Comparison of ENCODE assay signal across 29 cellular contexts in the genomic region with DNA sequence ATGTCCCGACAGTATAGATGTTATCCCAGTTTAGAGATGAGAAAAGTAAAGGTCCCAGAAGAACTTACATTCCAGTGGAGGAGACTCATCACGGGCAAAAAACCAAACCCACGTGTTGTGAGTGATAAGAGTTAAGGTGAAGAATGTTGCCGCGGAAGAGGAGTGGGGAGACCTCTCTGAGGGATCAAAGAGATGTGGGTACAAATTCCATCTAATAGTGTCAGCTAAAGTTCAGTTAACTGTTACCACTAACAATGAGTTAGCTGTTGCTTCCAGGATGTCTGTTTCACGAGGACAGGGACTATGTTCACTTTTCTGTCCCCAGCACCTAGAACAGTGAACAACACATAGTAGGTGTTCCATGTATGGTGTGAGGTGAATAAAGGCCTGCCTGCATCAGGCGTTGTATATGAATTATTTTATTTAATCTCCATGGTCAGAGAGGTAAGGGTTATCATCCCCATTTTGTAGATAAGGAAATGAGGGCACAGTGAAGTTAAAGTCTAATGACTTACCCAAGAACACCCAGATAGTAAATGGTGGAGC. TPM values are rescaled to one million over a fixed set of nuclear protein-coding genes. Genes with fewer than 3 reads are reported as not detected.
DNase-seq lines count a peak whose midpoint lies in the region; ATAC-seq, FAIRE-seq and TF ChIP-seq lines count a peak whose summit lies in the region.
"Had no signal": no experiment of that assay in that cellular context is flagged by ENCODE, and none has a peak within 500 bp of the region (broad histone marks: within the 10 kb centered on the region; RNA-seq: fewer than 3 reads in every experiment).

No MANE protein-coding gene starts in this region.

- no peak overlapping the region for H3K27ac Mint-ChIP-seq in astrocyte (ENCODE audit: unreplicated experiment)
- H3K27ac Mint-ChIP-seq: CD4-positive, alpha-beta memory T cell; CD4-positive, CD25-positive, alpha-beta regulatory T cell; CD8-positive, alpha-beta memory T cell had no signal

- H3K27me3 ChIP-seq in HepG2 (ENCODE audit: control insufficient read depth in 1 of 2, insufficient read depth in 2 of 2, low read length in 2 of 2): no peaks in the 10 kb centered on the region; a peak in 2 of 5 replicates
- H3K27me3 ChIP-seq in right lobe of liver: no peaks in the 10 kb centered on the region
- no peaks in the 10 kb centered on the region for H3K27me3 ChIP-seq in astrocyte (ENCODE audit: insufficient read depth, low read length)
- H3K27me3 ChIP-seq: BE2C, BLaER1 had no signal

- H4K20me1 ChIP-seq in HepG2 (ENCODE audit: insufficient read depth, low read length): no peaks in the 10 kb centered on the region
- H4K20me1 ChIP-seq in astrocyte (ENCODE audit: insufficient read depth, low read length): no peaks in the 10 kb centered on the region
- H4K20me1 ChIP-seq: BLaER1 had no signal

- H3K79me2 ChIP-seq in HepG2 (ENCODE audit: insufficient read depth, low read length): no peaks in the 10 kb centered on the region
- H3K79me2 ChIP-seq in astrocyte (ENCODE audit: insufficient read depth, low read length): no peaks in the 10 kb centered on the region

- no TSS peak for BruUV-seq in HepG2 (replicated peaks; lab: Mats Ljungman, UMichigan)

- H3K4me3 ChIP-seq in HepG2 (replicated peaks in 1 of 3; ENCODE audit: insufficient read depth in 1 of 3, low read depth in 2 of 3, low read length in 3 of 3) (no peak overlapping the region), right lobe of liver (no peak overlapping the region), astrocyte (ENCODE audit: insufficient read depth, low read depth, low read length) (no peak overlapping the region)
- H3K4me3 ChIP-seq: BLaER1, GM12878 had no signal

- DNase-seq in HepG2 (ENCODE audit: low spot score) (peak; percentile 72), right lobe of liver (no peak), NCI-H226 (peak; percentile 5), astrocyte (ENCODE audit: low read depth) (peak; percentile 0), HEK293T (ENCODE audit: extremely low spot score) (no peak)
- no peak for DNase-seq in central memory CD4-positive, alpha-beta T cell
- DNase-seq: ACHN; BE2C; C1 segment of cervical spinal cord; CD4-positive, alpha-beta memory T cell; CD4-positive, CD25-positive, alpha-beta regulatory T cell; CD8-positive, alpha-beta memory T cell; COR-L47; DMS 273 treated with DMSO at 0.1 percent for 48 hours; DMS79; DND-41; EL; GDM1 had no signal

- no peaks in the 10 kb centered on the region for H3K36me3 ChIP-seq in HepG2 (replicated peaks in 1 of 2; ENCODE audit: control insufficient read depth in 1 of 2, insufficient read depth in 2 of 2, low read length in 2 of 2)
- no peaks in the 10 kb centered on the region for H3K36me3 ChIP-seq in right lobe of liver
- no peaks in the 10 kb centered on the region for H3K36me3 ChIP-seq in astrocyte (ENCODE audit: insufficient read depth, low read length)
- H3K36me3 ChIP-seq: BE2C, BLaER1 had no signal

- in situ Hi-C loops in HepG2 (cut with HindIII; ENCODE audit: extremely low pct_ligation_motif_present, low pct_unique_long_range_greater_than_20kb): no loop called here

- TF ChIP-seq POLR2A in HepG2 (IDR thresholded peaks at IDR 0.05; ENCODE audit: insufficient read depth in 1 of 2, low read depth in 2 of 2, low read length in 2 of 2) (no peak), right lobe of liver (IDR thresholded peaks at IDR 0.05) (no peak)

- intact Hi-C loops in HepG2 (cut with micrococcal nuclease; ENCODE audit: unreplicated experiment): no loop called here
- intact Hi-C loops in right lobe of liver (cut with DNase I): no loop called here

- H2AFZ ChIP-seq in HepG2 (ENCODE audit: low read length) (no peak overlapping the region), astrocyte (ENCODE audit: low read depth, low read length) (no peak overlapping the region)

- H3K4me1 Mint-ChIP-seq in astrocyte (ENCODE audit: low read depth, unreplicated experiment): no peaks in the 10 kb centered on the region
- H3K4me1 Mint-ChIP-seq: CD14-positive monocyte; CD4-positive, alpha-beta memory T cell; CD4-positive, CD25-positive, alpha-beta regulatory T cell; CD8-positive, alpha-beta memory T cell had no signal

- H3K9ac ChIP-seq in HepG2 (ENCODE audit: insufficient read depth, low read depth, low read length): no peak overlapping the region
- H3K9ac ChIP-seq in astrocyte (ENCODE audit: low read length): no peak overlapping the region
- H3K9ac ChIP-seq: BLaER1 had no signal

- TF ChIP-seq CTCF in HepG2 (CRISPR knock-in tag; IDR thresholded peaks at IDR 0.05): no peak
- TF ChIP-seq CTCF in right lobe of liver (IDR thresholded peaks at IDR 0.05): no peak
- no peak for TF ChIP-seq CTCF in astrocyte (IDR thresholded peaks at IDR 0.05; ENCODE audit: insufficient read depth, low read depth, low read length)

- H3K4me2 ChIP-seq in HepG2 (ENCODE audit: low read depth, low read length): no peak overlapping the region
- H3K4me2 ChIP-seq in astrocyte (ENCODE audit: low read length): no peak overlapping the region
- H3K4me2 ChIP-seq: BLaER1 had no signal

- WGBS in HepG2 (ENCODE audit: low lambda C conversion rate): 4% methylated on average over 7 of the region's 7 CpGs
- 60% methylated on average over 7 of the region's 7 CpGs for WGBS in right lobe of liver (ENCODE audit: insufficient coverage, low coverage, low lambda C conversion rate, missing lambda C conversion rate)

- H3K27ac ChIP-seq in HepG2 (ENCODE audit: extremely low read length, insufficient read depth, low read length) (no peak overlapping the region), right lobe of liver (no peak overlapping the region), astrocyte (ENCODE audit: low read depth, low read length) (no peak overlapping the region)
- H3K27ac ChIP-seq: 22Rv1, BLaER1 had no signal

- ATAC-seq in HepG2: peak; percentile 51
- no peak for ATAC-seq in right lobe of liver
- ATAC-seq: GM12878 had no signal

- no peaks in the 10 kb centered on the region for H3K9me3 Mint-ChIP-seq in astrocyte (ENCODE audit: unreplicated experiment)
- H3K9me3 Mint-ChIP-seq: CD8-positive, alpha-beta memory T cell had no signal

- CTCF ChIA-PET in HepG2 (lab: Yijun Ruan, JAX; ENCODE audit: low intra/inter-chr PET ratio, low total read pairs): no interaction called here
- CTCF ChIA-PET in HEK293T (lab: Yijun Ruan, JAX): no interaction called here

- no peak overlapping the region for H3K4me3 Mint-ChIP-seq in astrocyte (ENCODE audit: unreplicated experiment)
- H3K4me3 Mint-ChIP-seq: CD14-positive monocyte; CD4-positive, alpha-beta memory T cell; CD4-positive, CD25-positive, alpha-beta regulatory T cell; CD8-positive, alpha-beta memory T cell had no signal

- TF ChIP-seq RAD21 in HepG2 (CRISPR knock-in tag; IDR thresholded peaks at IDR 0.05): no peak

- POLR2A ChIA-PET in HepG2 (lab: Yijun Ruan, JAX) (no interaction called here), HEK293T (lab: Yijun Ruan, JAX) (no interaction called here)

- H3K9me3 ChIP-seq in HepG2 (ENCODE audit: low read length) (no peaks in the 10 kb centered on the region), right lobe of liver (no peaks in the 10 kb centered on the region), astrocyte (ENCODE audit: insufficient read depth, low read depth, low read length) (no peaks in the 10 kb centered on the region)
- H3K9me3 ChIP-seq: BE2C, BLaER1 had no signal

- H3K36me3 Mint-ChIP-seq in astrocyte (ENCODE audit: low read depth, unreplicated experiment): no peaks in the 10 kb centered on the region
- H3K36me3 Mint-ChIP-seq: CD14-positive monocyte; CD4-positive, CD25-positive, alpha-beta regulatory T cell had no signal

- TF ChIP-seq EP300 in HepG2 (IDR thresholded peaks at IDR 0.05; ENCODE audit: low read depth in 2 of 2, low read length in 2 of 2): peak in 1 of 2 experiments; percentile 16; a peak in 1 of 4 replicates
- no peak for TF ChIP-seq EP300 in HepG2 (CRISPR knock-in tag; IDR thresholded peaks at IDR 0.05; ENCODE audit: borderline replicate concordance)

- FAIRE-seq in HepG2 (lab: Jason Lieb, UNC) (peak; percentile 34), astrocyte (lab: Jason Lieb, UNC) (no peak)
- FAIRE-seq: A204.1, GM12878, GM12892, GM18507 had no signal

- peaks cover 26% of the 10 kb centered on the region for H3K4me1 ChIP-seq in HepG2 (ENCODE audit: insufficient read depth, low read length)
- no peaks in the 10 kb centered on the region for H3K4me1 ChIP-seq in right lobe of liver
- no peaks in the 10 kb centered on the region for H3K4me1 ChIP-seq in astrocyte (ENCODE audit: insufficient read depth, low read length)
- H3K4me1 ChIP-seq: BE2C, BLaER1 had no signal

- H3K27me3 Mint-ChIP-seq in astrocyte (ENCODE audit: low read depth, unreplicated experiment): peaks cover 32% of the 10 kb centered on the region
- H3K27me3 Mint-ChIP-seq: CD4-positive, CD25-positive, alpha-beta regulatory T cell had no signal

TF ChIP-seq in HepG2, 621 proteins besides CTCF, POLR2A, EP300 and RAD21 (continues in another document):
- peak; percentile 62 for TF ChIP-seq TEAD3 (CRISPR knock-in tag; optimal IDR thresholded peaks at IDR 0.05; ENCODE audit: borderline replicate concordance)

TF ChIP-seq in HEK293T, 16 proteins besides CTCF, POLR2A, EP300 and RAD21 (continues in another document):
- TF ChIP-seq SUZ12 (IDR thresholded peaks at IDR 0.05) (no peak), TARDBP (IDR thresholded peaks at IDR 0.05) (no peak)

RNA-seq across cellular contexts. Expression of gene RSPO4, which starts 39.8 kb away (rescaled TPM):
- total RNA-seq in HepG2 (2016; rRNA removed; fragmentation: Illumina TruSeq; extraction: Trizol) (not detected in 2 replicates), right lobe of liver (under 1 TPM in 2 of 6 experiments, not detected in 4; 0.07 to 0.51 TPM), astrocyte (0.34 and 0.99 TPM in 2 replicates)
- not detected in 2 replicates for total RNA-seq in HepG2 (2016; cell fraction: cytosol; rRNA removed; fragmentation: Illumina TruSeq; extraction: Trizol; ENCODE audit: low read depth)
- not detected in 2 replicates for total RNA-seq in HepG2 (2016; cell fraction: insoluble cytoplasmic fraction; rRNA removed; fragmentation: Illumina TruSeq; extraction: Trizol)
- not detected in 2 replicates for total RNA-seq in HepG2 (2016; cell fraction: membrane; rRNA removed; fragmentation: Illumina TruSeq; extraction: Trizol)
- not detected in 2 replicates for total RNA-seq in HepG2 (2016; cell fraction: nucleus; rRNA removed; fragmentation: Illumina TruSeq; extraction: Trizol)
- polyA plus RNA-seq in HepG2 (2011; rRNA removed): not detected in 2 replicates
- not detected in 2 replicates for polyA plus RNA-seq in HepG2 (2011; cell fraction: cytosol; rRNA removed)
- polyA plus RNA-seq in HepG2 (2011; cell fraction: nucleus; rRNA removed): 0.03 TPM in 1 of 2 replicates, not detected in the other
- polyA plus RNA-seq in HepG2 (2012): not detected in 2 replicates
- not detected in 2 replicates for polyA plus RNA-seq in HepG2 (2016; cell fraction: cytosol; fragmentation: Illumina TruSeq; extraction: Trizol; ENCODE audit: low read depth)
- polyA plus RNA-seq in HepG2 (2016; cell fraction: insoluble cytoplasmic fraction; fragmentation: Illumina TruSeq; extraction: Trizol; ENCODE audit: low read depth): not detected in 2 replicates
- polyA plus RNA-seq in HepG2 (2016; cell fraction: membrane; fragmentation: Illumina TruSeq; extraction: Trizol; ENCODE audit: low read depth): not detected in 2 replicates
- not detected in 2 replicates for polyA plus RNA-seq in HepG2 (2016; cell fraction: nucleus; fragmentation: Illumina TruSeq; extraction: Trizol; ENCODE audit: insufficient read depth, low read depth)
- not detected in 2 replicates for polyA minus RNA-seq in HepG2 (2011; rRNA and poly(A)+ RNA removed; ENCODE audit: low replicate concordance)
- not detected in 2 replicates for polyA minus RNA-seq in HepG2 (2011; cell fraction: cytosol; rRNA and poly(A)+ RNA removed)
- polyA minus RNA-seq in HepG2 (2011; cell fraction: nucleus; rRNA and poly(A)+ RNA removed): not detected in 2 replicates
- total RNA-seq: A673; CD8-positive, alpha-beta memory T cell; Daoy; G401; GM12878 had no signal
- polyA plus RNA-seq: AG04450; CD14-positive monocyte; CD4-positive, alpha-beta memory T cell; CD4-positive, CD25-positive, alpha-beta regulatory T cell; CD8-positive, alpha-beta memory T cell had no signal

Comparison
In these comparisons a context has a peak if more than half of its experiments do, and no peak if none do; other contexts are left out.
1. DNase-seq: peak in HepG2 (single experiment), NCI-H226 (single experiment) and astrocyte (single experiment); none in right lobe of liver (0 of 3), HEK293T (single experiment) and central memory CD4-positive, alpha-beta T cell (single experiment).